ENCODE assay signal across 16 cellular contexts in the genomic region with DNA sequence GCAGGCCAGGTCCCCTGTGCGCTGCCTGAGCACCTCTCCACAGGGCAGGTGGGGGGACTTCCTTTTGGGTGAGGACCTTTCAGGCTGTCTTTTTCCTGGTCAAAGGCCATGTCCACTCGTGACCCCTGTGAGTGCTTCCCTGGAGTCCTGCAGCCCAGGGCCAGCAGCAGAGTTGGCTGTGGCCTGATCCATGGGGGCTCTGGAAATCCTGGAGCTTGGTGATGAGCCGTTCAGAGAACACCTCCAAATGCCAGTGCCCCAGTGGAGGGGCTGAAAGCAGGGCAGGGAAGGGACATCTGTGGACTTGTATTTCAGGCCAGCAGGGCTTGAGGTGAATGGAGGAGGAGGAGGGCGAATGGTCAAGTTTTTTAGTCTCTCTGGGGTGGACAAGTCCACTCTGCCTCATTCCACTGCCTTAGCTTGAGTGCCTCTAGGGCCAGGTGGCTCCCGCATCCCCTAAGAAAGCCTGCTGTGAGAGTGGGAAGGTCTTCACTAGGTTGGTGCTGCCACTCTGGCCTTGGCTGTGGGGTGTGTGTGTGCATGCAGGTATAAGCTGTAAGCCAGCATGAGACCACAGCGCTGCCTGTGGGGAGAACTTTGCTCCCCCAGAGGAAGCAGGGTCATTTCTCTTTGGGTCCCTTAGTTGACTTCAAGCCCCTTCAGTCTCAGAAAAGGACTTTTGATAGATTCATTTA.
"Had no signal": no experiment of that assay in that cellular context is flagged by ENCODE, and none has a peak within 500 bp of the region (broad histone marks: within the 10 kb centered on the region; RNA-seq: fewer than 3 reads in every experiment).

No MANE protein-coding gene starts in this region.

- H3K27ac Mint-ChIP-seq: activated naive CD4-positive, alpha-beta T cell treated with anti-CD3 and anti-CD28 coated beads, Interleukin-2, amount 50 U/mL, for 24 hours; type B pancreatic cell had no signal

- ATAC-seq: left lobe of liver had no signal

- DNase-seq: activated CD4-positive, alpha-beta T cell treated with anti-CD3 and anti-CD28 coated beads for 1 hour; activated gamma-delta T cell treated with Interleukin-2 at 50 U/mL for 16 hours; activated T-cell treated with anti-CD3 and anti-CD28 coated beads, Interleukin-2, amount 50 U/mL, for 1 hour; cortex of kidney; midbrain; nephron progenitor cell; occipital lobe; stimulated activated CD4-positive, alpha-beta T cell treated with anti-CD3 and anti-CD28 coated beads, Interleukin-4, amount 100 ng/mL, for 24 hours; stimulated activated naive CD4-positive, alpha-beta T cell treated with Interleukin-2 at 50 U/mL for 16 hours; T-helper 1 cell; WERI-Rb-1 had no signal

- H3K4me3 Mint-ChIP-seq: activated naive CD4-positive, alpha-beta T cell treated with anti-CD3 and anti-CD28 coated beads, Interleukin-2, amount 50 U/mL, for 24 hours; nephron progenitor cell; type B pancreatic cell had no signal

- H3K27ac ChIP-seq: ascending aorta, thoracic aorta, WERI-Rb-1 had no signal

- H3K9me3 ChIP-seq: ascending aorta, thoracic aorta had no signal

- H3K36me3 Mint-ChIP-seq: activated naive CD4-positive, alpha-beta T cell treated with anti-CD3 and anti-CD28 coated beads, Interleukin-2, amount 50 U/mL, for 24 hours; type B pancreatic cell had no signal

- H3K4me1 ChIP-seq: ascending aorta had no signal

- H3K36me3 ChIP-seq: ascending aorta, thoracic aorta, WERI-Rb-1 had no signal

- H3K9me3 Mint-ChIP-seq: activated naive CD4-positive, alpha-beta T cell treated with anti-CD3 and anti-CD28 coated beads, Interleukin-2, amount 50 U/mL, for 24 hours; nephron progenitor cell; type B pancreatic cell had no signal

- H3K4me3 ChIP-seq: ascending aorta, thoracic aorta had no signal

- H3K27me3 ChIP-seq: ascending aorta had no signal

- H3K4me1 Mint-ChIP-seq: activated naive CD4-positive, alpha-beta T cell treated with anti-CD3 and anti-CD28 coated beads, Interleukin-2, amount 50 U/mL, for 24 hours had no signal
